In genomic region chr13:93066187-93066586, GRCh38 we compare ENCODE assay signal across 21 cellular contexts.
DNase-seq lines count a peak whose midpoint lies in the region; TF ChIP-seq lines count a peak whose summit lies in the region.
"Had no signal": no experiment of that assay in that cellular context is flagged by ENCODE, and none has a peak within 500 bp of the region (broad histone marks: within the 10 kb centered on the region; RNA-seq: fewer than 3 reads in every experiment).

No MANE protein-coding gene starts in this region.

- H3K9me3 ChIP-seq in AG04450 (ENCODE audit: control insufficient read depth, insufficient read depth, low read length) (no peaks in the 10 kb centered on the region), hepatocyte (ENCODE audit: low read depth) (no peaks in the 10 kb centered on the region)
- H3K9me3 ChIP-seq: Caco-2, thoracic aorta had no signal

- in situ Hi-C loops in astrocyte of the spinal cord (cut with HindIII; ENCODE audit: low sequenced_read_pairs) = no loop called here

- POLR2A ChIA-PET in AG04450 (lab: Yijun Ruan, JAX) = interaction anchor here (0.7 kb wide), 1 partner anchor 206 kb away, joined by 3 read pairs; no protein-coding TSS in a partner anchor

- TF ChIP-seq CTCF in AG04450 (IDR thresholded peaks at IDR 0.05; ENCODE audit: low read depth, low read length) (no peak), HFFc6 (IDR thresholded peaks at IDR 0.05) (no peak), astrocyte of the spinal cord (IDR thresholded peaks at IDR 0.05; ENCODE audit: low read depth, low read length) (no peak), hepatocyte (IDR thresholded peaks at IDR 0.05; ENCODE audit: poor library complexity) (no peak), GM20000 (IDR thresholded peaks at IDR 0.05; ENCODE audit: extremely low read depth, missing control alignments) (no peak), type B pancreatic cell (conservative IDR thresholded peaks at IDR 0.05) (no peak)

- H3K27me3 ChIP-seq in AG04450 (ENCODE audit: control insufficient read depth, insufficient read depth, low read length) = no peaks in the 10 kb centered on the region
- H3K27me3 ChIP-seq in hepatocyte = no peaks in the 10 kb centered on the region
- H3K27me3 ChIP-seq: heart right ventricle had no signal

- H3K27ac Mint-ChIP-seq in HFFc6 (peak overlapping the region; percentile 53; the same call in 1 of the 2 replicates), type B pancreatic cell (no peak overlapping the region)
- H3K27ac Mint-ChIP-seq: activated CD4-positive, alpha-beta T cell treated with anti-CD3 and anti-CD28 coated beads for 36 hours; activated naive CD4-positive, alpha-beta T cell treated with anti-CD3 and anti-CD28 coated beads, Interleukin-2, amount 50 U/mL, for 24 hours had no signal

- H3K27ac ChIP-seq in AG04450 (ENCODE audit: low read depth, low read length) (peak overlapping the region; percentile 77), hepatocyte (no peak overlapping the region)
- H3K27ac ChIP-seq: parathyroid adenoma, thoracic aorta had no signal

- H3K79me2 ChIP-seq in hepatocyte = no peaks in the 10 kb centered on the region
- H3K79me2 ChIP-seq: parathyroid adenoma had no signal

- H4K20me1 ChIP-seq in hepatocyte (ENCODE audit: insufficient read depth, poor library complexity, severe bottlenecking) = no peaks in the 10 kb centered on the region

- H3K4me1 ChIP-seq in hepatocyte (ENCODE audit: insufficient read depth) = no peaks in the 10 kb centered on the region
- H3K4me1 ChIP-seq: Caco-2, heart right ventricle, parathyroid adenoma had no signal

- H2AFZ ChIP-seq in hepatocyte = no peak overlapping the region
- H2AFZ ChIP-seq: parathyroid adenoma had no signal

- H3K4me1 Mint-ChIP-seq in HFFc6 (ENCODE audit: low read depth) (peaks cover 8% of the 10 kb centered on the region; the same call in 1 of the 2 replicates), type B pancreatic cell (ENCODE audit: unreplicated experiment) (no peaks in the 10 kb centered on the region)
- H3K4me1 Mint-ChIP-seq: activated CD4-positive, alpha-beta T cell treated with anti-CD3 and anti-CD28 coated beads for 36 hours; activated naive CD4-positive, alpha-beta T cell treated with anti-CD3 and anti-CD28 coated beads, Interleukin-2, amount 50 U/mL, for 24 hours had no signal

- CTCF ChIA-PET in AG04450 (lab: Charles Lee) = no interaction called here

- H3K4me2 ChIP-seq in hepatocyte = no peak overlapping the region

- H3K9me2 ChIP-seq in hepatocyte (replicated peaks; ENCODE audit: insufficient read depth) = no peaks in the 10 kb centered on the region

- H3K36me3 Mint-ChIP-seq in HFFc6 (ENCODE audit: low read depth) (no peaks in the 10 kb centered on the region), type B pancreatic cell (no peaks in the 10 kb centered on the region)
- H3K36me3 Mint-ChIP-seq: activated naive CD4-positive, alpha-beta T cell treated with anti-CD3 and anti-CD28 coated beads, Interleukin-2, amount 50 U/mL, for 24 hours had no signal

- H3K36me3 ChIP-seq in hepatocyte (replicated peaks; ENCODE audit: insufficient read depth, low read depth) = no peaks in the 10 kb centered on the region
- H3K36me3 ChIP-seq: heart right ventricle, thoracic aorta had no signal

- H3K4me3 ChIP-seq in AG04450 (ENCODE audit: low read depth, low read length) = no peak overlapping the region
- no peak overlapping the region for H3K4me3 ChIP-seq in astrocyte of the spinal cord (ENCODE audit: low read depth, low read length)
- no peak overlapping the region for H3K4me3 ChIP-seq in hepatocyte
- H3K4me3 ChIP-seq: heart right ventricle, thoracic aorta had no signal

- no peaks in the 10 kb centered on the region; the same call in 1 of the 2 replicates for H3K9me3 Mint-ChIP-seq in HFFc6
- no peaks in the 10 kb centered on the region for H3K9me3 Mint-ChIP-seq in type B pancreatic cell
- H3K9me3 Mint-ChIP-seq: activated naive CD4-positive, alpha-beta T cell treated with anti-CD3 and anti-CD28 coated beads, Interleukin-2, amount 50 U/mL, for 24 hours had no signal

- H3K27me3 Mint-ChIP-seq in HFFc6 (ENCODE audit: insufficient read depth) (peaks cover 2% of the 10 kb centered on the region; the same call in 1 of the 2 replicates), type B pancreatic cell (no peaks in the 10 kb centered on the region)
- H3K27me3 Mint-ChIP-seq: activated CD4-positive, alpha-beta T cell treated with anti-CD3 and anti-CD28 coated beads for 36 hours had no signal

- WGBS in hepatocyte (ENCODE audit: low lambda C conversion rate, missing lambda C conversion rate) = 85% methylated on average over 4 of the region's 4 CpGs

- DNase-seq in AG04450 (ENCODE audit: low read depth, low spot score) (peak; percentile 45), HFFc6 (no peak), astrocyte of the spinal cord (ENCODE audit: low read depth, low spot score) (peak; percentile 80), hepatocyte (ENCODE audit: low spot score) (peak; percentile 16), GM20000 (ENCODE audit: low spot score) (no peak), NCI-H748 (lab: John Stamatoyannopoulos, UW; ENCODE audit: unreplicated experiment) (no peak), NCI-H2107 treated with DMSO at 0.1 percent for 48 hours (lab: John Stamatoyannopoulos, UW; ENCODE audit: unreplicated experiment) (no peak), type B pancreatic cell (ENCODE audit: extremely low spot score, unreplicated experiment) (no peak)
- DNase-seq: ACHN; activated CD4-positive, alpha-beta T cell treated with anti-CD3 and anti-CD28 coated beads for 36 hours; activated CD8-positive, alpha-beta memory T cell treated with anti-CD3 and anti-CD28 coated beads, Interleukin-2, amount 50 U/mL, for 4 hours; Caco-2; GF-D8; heart right ventricle; kidney glomerular epithelial cell; NCI-H2081; NCI-H82; T-helper 2 cell had no signal

- H3K4me3 Mint-ChIP-seq in HFFc6 (peak overlapping the region; percentile 15; the same call in 1 of the 2 replicates), type B pancreatic cell (no peak overlapping the region)
- H3K4me3 Mint-ChIP-seq: activated CD4-positive, alpha-beta T cell treated with anti-CD3 and anti-CD28 coated beads for 36 hours; activated naive CD4-positive, alpha-beta T cell treated with anti-CD3 and anti-CD28 coated beads, Interleukin-2, amount 50 U/mL, for 24 hours had no signal

Comparison
In these comparisons a context has a peak if more than half of its experiments do, and no peak if none do; other contexts are left out.
1. DNase-seq: peak in AG04450 (single experiment), astrocyte of the spinal cord (single experiment) and hepatocyte (single experiment); none in HFFc6 (single experiment), GM20000 (single experiment), NCI-H748 (single experiment), NCI-H2107 treated with DMSO at 0.1 percent for 48 hours (single experiment) and type B pancreatic cell (single experiment).